In the genomic region with DNA sequence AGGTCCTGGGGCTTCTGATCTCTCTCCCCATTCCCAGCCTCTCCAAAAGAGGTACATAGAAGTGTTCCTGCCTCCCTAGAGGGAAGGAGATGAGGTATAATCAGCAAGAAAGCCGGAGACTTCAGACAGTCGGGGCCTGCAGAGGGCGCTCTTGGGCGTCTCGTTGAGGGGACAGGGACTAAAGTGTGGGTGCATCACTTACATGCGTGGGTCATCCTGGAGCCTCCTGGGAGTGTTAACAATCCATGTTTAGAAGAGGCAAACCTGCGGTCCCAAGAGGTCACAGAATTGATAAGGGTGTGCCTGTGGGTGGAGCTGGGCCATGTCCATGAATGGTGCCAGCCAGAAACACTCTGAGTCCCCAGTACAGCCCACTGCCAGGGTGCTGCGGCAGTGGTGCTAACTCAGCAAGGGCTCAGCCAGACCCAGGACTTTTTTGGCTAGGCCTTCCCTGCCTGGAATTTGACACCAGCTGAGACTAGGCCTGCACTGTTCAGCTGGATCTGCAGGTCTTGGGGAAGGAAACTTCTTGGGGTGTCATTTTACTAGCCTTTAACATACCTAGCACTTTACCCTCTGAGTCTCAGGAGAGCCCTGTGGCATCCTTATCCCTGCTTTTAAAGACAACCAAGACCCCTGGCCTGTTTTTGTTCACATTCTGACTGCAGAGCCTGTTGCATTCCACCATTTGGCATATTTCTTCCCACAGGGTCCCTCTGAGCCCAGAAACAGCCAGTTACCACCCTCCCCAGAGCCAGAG, we compare ENCODE assay signal across 8 cellular contexts. TPM values are rescaled to one million over a fixed set of nuclear protein-coding genes. Genes with fewer than 3 reads are reported as not detected.
DNase-seq lines count a peak whose midpoint lies in the region; ATAC-seq and TF ChIP-seq lines count a peak whose summit lies in the region.

No MANE protein-coding gene starts in this region.

- intact Hi-C loops in dendritic cell treated with granulocyte-macrophage colony-stimulating factor and Interleukin-4, amounts not matched to agents 40 ng/mL and 50 ng/mL, for 4 days (cut with micrococcal nuclease) = no loop called here

- DNase-seq in activated gamma-delta T cell treated with Interleukin-2 at 50 U/mL for 16 hours (peak; percentile 33), activated gamma-delta T cell (lab: John Stamatoyannopoulos, UW) (no peak), T-helper 9 cell (peak; percentile 41), cortex of kidney (lab: John Stamatoyannopoulos, UW) (no peak), A172 (ENCODE audit: low spot score) (no peak)

- no peaks in the 10 kb centered on the region for H3K27me3 Mint-ChIP-seq in dendritic cell treated with granulocyte-macrophage colony-stimulating factor and Interleukin-4, amounts not matched to agents 40 ng/mL and 50 ng/mL, for 4 days
- no peaks in the 10 kb centered on the region for H3K27me3 Mint-ChIP-seq in nephron (ENCODE audit: low read depth)

- no peak for ATAC-seq in GM21526 (IDR thresholded peaks at IDR 0.05; ENCODE audit: low FRiP score, unreplicated experiment)

- peaks cover 93% of the 10 kb centered on the region for H3K4me1 Mint-ChIP-seq in dendritic cell treated with granulocyte-macrophage colony-stimulating factor and Interleukin-4, amounts not matched to agents 40 ng/mL and 50 ng/mL, for 4 days (ENCODE audit: low read depth)
- H3K4me1 Mint-ChIP-seq in nephron = peaks cover 44% of the 10 kb centered on the region

- H3K27ac Mint-ChIP-seq in dendritic cell treated with granulocyte-macrophage colony-stimulating factor and Interleukin-4, amounts not matched to agents 40 ng/mL and 50 ng/mL, for 4 days = peak overlapping the region; percentile 37
- H3K27ac Mint-ChIP-seq in nephron = peak overlapping the region in 2 of 3 experiments; percentile 24 to 41

- peak; percentile 14 to 48 (median 22) for TF ChIP-seq CTCF in nephron (IDR thresholded peaks at IDR 0.05; ENCODE audit: unreplicated experiment in 3 of 3)

- no peaks in the 10 kb centered on the region for H3K9me3 Mint-ChIP-seq in dendritic cell treated with granulocyte-macrophage colony-stimulating factor and Interleukin-4, amounts not matched to agents 40 ng/mL and 50 ng/mL, for 4 days
- no peaks in the 10 kb centered on the region for H3K9me3 Mint-ChIP-seq in nephron

- peaks cover 90% of the 10 kb centered on the region for H3K36me3 Mint-ChIP-seq in dendritic cell treated with granulocyte-macrophage colony-stimulating factor and Interleukin-4, amounts not matched to agents 40 ng/mL and 50 ng/mL, for 4 days (ENCODE audit: low read depth)
- H3K36me3 Mint-ChIP-seq in nephron (ENCODE audit: low read depth) = peaks cover 23% of the 10 kb centered on the region

- H3K4me3 Mint-ChIP-seq in dendritic cell treated with granulocyte-macrophage colony-stimulating factor and Interleukin-4, amounts not matched to agents 40 ng/mL and 50 ng/mL, for 4 days = no peak overlapping the region
- no peak overlapping the region for H3K4me3 Mint-ChIP-seq in nephron

RNA-seq across cellular contexts. Expression of a gene that starts 5.5 kb away (rescaled TPM):
- total RNA-seq in A172 (2014; rRNA removed; shearing (Covaris generic)) = 15.1 and 18.2 TPM in 2 replicates

RNA-seq across cellular contexts. Expression of a gene that starts 8.3 kb away (rescaled TPM):
- total RNA-seq in A172 (2014; rRNA removed; shearing (Covaris generic)) = 0.12 TPM in 1 of 2 replicates, not detected in the other

RNA-seq across cellular contexts. Expression of a gene that starts 17.8 kb away (rescaled TPM):
- total RNA-seq in A172 (2014; rRNA removed; shearing (Covaris generic)) = 14.7 and 16.6 TPM in 2 replicates

RNA-seq across cellular contexts. Expression of a gene that starts 41.5 kb away (rescaled TPM):
- total RNA-seq in A172 (2014; rRNA removed; shearing (Covaris generic)) = 9.0 and 13.9 TPM in 2 replicates

RNA-seq across cellular contexts. Expression of a gene that starts 56.8 kb away (rescaled TPM):
- 31.5 and 33.7 TPM in 2 replicates for total RNA-seq in A172 (2014; rRNA removed; shearing (Covaris generic))

Comparison
In these comparisons a context has a peak if more than half of its experiments do, and no peak if none do; other contexts are left out.
1. DNase-seq: peak in activated gamma-delta T cell treated with Interleukin-2 at 50 U/mL for 16 hours (single experiment) and T-helper 9 cell (single experiment); none in activated gamma-delta T cell (single experiment), cortex of kidney (single experiment) and A172 (single experiment).